1 cellular context compared by ENCODE assay signal in the genomic region with DNA sequence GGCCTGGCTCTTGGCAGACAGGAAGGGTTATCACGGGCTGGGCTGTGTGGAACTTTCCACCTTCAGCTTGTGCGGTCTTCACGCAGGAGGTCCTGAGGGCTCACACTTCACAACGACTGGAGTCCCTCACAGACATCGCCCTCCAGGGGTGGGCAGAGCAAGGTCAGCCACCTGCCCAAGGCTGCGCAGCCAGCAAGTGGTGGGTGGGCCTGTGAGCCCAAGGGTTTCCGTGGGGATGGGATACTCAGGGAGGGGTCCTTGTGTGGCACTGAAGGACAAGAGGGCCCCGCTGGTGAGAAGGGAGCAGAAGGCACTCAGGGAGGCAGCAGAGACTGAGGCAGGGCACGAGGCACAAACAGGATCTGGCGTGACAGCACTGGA.
TF ChIP-seq lines count a peak whose summit lies in the region.

No MANE protein-coding gene starts in this region.

TF ChIP-seq in K562, 482 proteins besides CTCF, POLR2A, EP300 and RAD21:
- TF ChIP-seq ZSCAN29 (IDR thresholded peaks at IDR 0.05): no peak
- peak; percentile 24; the same call in 1 of the 2 replicates for TF ChIP-seq CBFB (CRISPR knock-in tag; IDR thresholded peaks at IDR 0.05)
- TF ChIP-seq STAG1 (CRISPR knock-in tag; IDR thresholded peaks at IDR 0.05; ENCODE audit: borderline replicate concordance): peak; percentile 13; the same call in 1 of the 2 replicates
- peak; percentile 28; the same call in 1 of the 2 replicates for TF ChIP-seq RBFOX2 (IDR thresholded peaks at IDR 0.05; ENCODE audit: low read depth, low read length)
- 0 out of 2 replicates have a peak, but pooled peaks have one; percentile 2 for TF ChIP-seq USF1 (CRISPR knock-in tag; IDR thresholded peaks at IDR 0.05)
